8 cellular contexts compared by ENCODE assay signal in the genomic region with DNA sequence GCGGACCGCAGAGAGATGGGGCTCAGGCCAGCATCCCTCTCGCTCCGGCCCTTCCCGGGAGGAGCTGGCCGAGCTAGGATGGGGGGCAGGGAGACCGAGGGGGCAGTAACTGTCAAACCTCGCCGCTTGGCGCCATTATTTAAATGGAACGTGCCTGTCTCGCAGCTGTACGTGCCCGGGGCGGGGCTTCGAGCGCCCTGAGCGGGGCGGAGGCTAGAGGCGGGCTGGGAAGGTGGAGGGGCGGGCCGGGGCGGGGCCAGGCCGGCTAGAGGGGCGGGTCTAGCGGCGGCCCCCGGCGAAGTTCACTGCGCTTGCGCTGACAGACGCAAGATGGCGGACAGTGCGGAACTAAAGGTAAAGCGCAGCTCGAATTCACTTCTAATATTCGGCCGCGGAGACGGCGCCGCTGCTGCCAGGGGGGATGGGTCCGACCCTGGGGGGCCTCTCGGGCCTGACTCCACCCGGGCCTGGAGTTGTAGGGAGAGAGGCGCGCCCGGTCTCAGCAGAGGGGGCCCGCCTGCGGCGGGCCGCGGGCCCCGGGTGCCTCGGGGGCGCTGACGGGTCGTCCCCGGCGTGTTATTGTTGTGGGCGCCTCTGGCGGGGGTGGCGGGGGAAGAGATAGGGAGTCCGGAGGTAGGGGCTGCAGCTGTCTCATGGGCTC. TPM values are rescaled to one million over a fixed set of nuclear protein-coding genes. Genes with fewer than 3 reads are reported as not detected.
DNase-seq lines count a peak whose midpoint lies in the region; ATAC-seq and TF ChIP-seq lines count a peak whose summit lies in the region.

TSS of gene PIAS1 (plus strand) at position 319 of the 661 bp plus-strand sequence. CDS start at position 331, 12 bp downstream.

- H3K79me2 ChIP-seq in KMS-11 (ENCODE audit: insufficient read depth, low read depth) = peaks cover 49% of the 10 kb centered on the region

- CTCF ChIA-PET in Panc1 (lab: Charles Lee) = interaction anchor here (0.6 to 0.7 kb wide), 2 partner anchors 63 to 197 kb away, joined by 4 read pairs; no protein-coding TSS in a partner anchor

- TF ChIP-seq CTCF in KMS-11 (conservative IDR thresholded peaks at IDR 0.05; ENCODE audit: low read depth, low read length) (no peak; the same call in 1 of the 2 replicates), Panc1 (IDR thresholded peaks at IDR 0.05) (no peak; the same call in 1 of the 2 replicates)

- BruUV-seq in Panc1 (replicated peaks; lab: Mats Ljungman, UMichigan) = no TSS peak

- H2AFZ ChIP-seq in KMS-11 (ENCODE audit: low read depth) = peak within 1 kb of the TSS; percentile 92

- H3K27ac ChIP-seq in KMS-11 = peak within 1 kb of the TSS; percentile 55
- H3K27ac ChIP-seq in Panc1 (ENCODE audit: low read length) = peak within 1 kb of the TSS; percentile 89
- peak within 1 kb of the TSS; percentile 95 for H3K27ac ChIP-seq in muscle layer of colon (ENCODE audit: low read depth, low read length)

- no peaks in the 10 kb centered on the region for H3K27me3 ChIP-seq in KMS-11 (ENCODE audit: insufficient read depth, low read depth)
- H3K27me3 ChIP-seq in Panc1 (ENCODE audit: control insufficient read depth, insufficient read depth, low read length) = no peaks in the 10 kb centered on the region
- H3K27me3 ChIP-seq in muscle layer of colon (ENCODE audit: control insufficient read depth in 1 of 2, insufficient read depth in 2 of 2, low read length in 2 of 2) = no peaks in the 10 kb centered on the region

- in situ Hi-C loops in Panc1 (cut with HindIII; ENCODE audit: low pct_unique_long_range_greater_than_20kb, low sequenced_read_pairs) = no loop called here

- peaks cover 35% of the 10 kb centered on the region for H3K4me1 Mint-ChIP-seq in activated T-cell treated with anti-CD3 and anti-CD28 coated beads, Interleukin-2, amount 50 U/mL, for 4 hours (ENCODE audit: low read depth)

- H4K20me1 ChIP-seq in KMS-11 (ENCODE audit: insufficient read depth) = peaks cover 19% of the 10 kb centered on the region; the same call in 1 of the 2 replicates

- intact Hi-C loops in Panc1 (cut with micrococcal nuclease; ENCODE audit: unreplicated experiment) = loop anchor here (5.0 to 10.0 kb wide), 2 partner anchors 101 to 192 kb away; no protein-coding TSS in a partner anchor

- POLR2A ChIA-PET in Panc1 (lab: Charles Lee) = interaction anchor here (0.6 to 0.7 kb wide), 3 partner anchors 108 to 995 kb away, joined by 3 to 6 read pairs (median 4); no protein-coding TSS in a partner anchor

- peak within 1 kb of the TSS; percentile 83 for H3K4me2 ChIP-seq in KMS-11

- H3K9ac ChIP-seq in KMS-11 (peak within 1 kb of the TSS; percentile 74), muscle layer of colon (ENCODE audit: low read length) (peak within 1 kb of the TSS; percentile 86)

- H3K27me3 Mint-ChIP-seq in activated T-cell treated with anti-CD3 and anti-CD28 coated beads, Interleukin-2, amount 50 U/mL, for 4 hours (ENCODE audit: low read depth) = peaks cover 3% of the 10 kb centered on the region

- H3K36me3 Mint-ChIP-seq in activated T-cell treated with anti-CD3 and anti-CD28 coated beads, Interleukin-2, amount 50 U/mL, for 4 hours (ENCODE audit: insufficient read depth) = no peaks in the 10 kb centered on the region

- H3K9me3 Mint-ChIP-seq in activated T-cell treated with anti-CD3 and anti-CD28 coated beads, Interleukin-2, amount 50 U/mL, for 4 hours = no peaks in the 10 kb centered on the region

- H3K9me3 ChIP-seq in Panc1 (ENCODE audit: control insufficient read depth, insufficient read depth, low read depth, low read length) (no peaks in the 10 kb centered on the region), muscle layer of colon (ENCODE audit: low read length) (no peaks in the 10 kb centered on the region)

- H3K36me3 ChIP-seq in KMS-11 (ENCODE audit: insufficient read depth) (no peaks in the 10 kb centered on the region), Panc1 (ENCODE audit: control insufficient read depth, insufficient read depth, low read length) (no peaks in the 10 kb centered on the region; the same call in 1 of the 2 replicates), muscle layer of colon (ENCODE audit: insufficient read depth, low read length) (no peaks in the 10 kb centered on the region)

- H3K4me3 ChIP-seq in KMS-11 (IDR thresholded peaks at IDR 0.05; ENCODE audit: insufficient read depth, low read depth, low read length) (no peak within 1 kb of the TSS), Panc1 (ENCODE audit: low read depth in 2 of 2, low read length in 2 of 2) (peak within 1 kb of the TSS; percentile 61 to 87), muscle layer of colon (ENCODE audit: low read depth in 1 of 2, low read length in 2 of 2) (peak within 1 kb of the TSS; percentile 91 to 94)

- ATAC-seq in GM21737 (IDR thresholded peaks at IDR 0.05; ENCODE audit: unreplicated experiment) = peak; percentile 83
- peak; percentile 96 for ATAC-seq in Panc1
- ATAC-seq in activated T-cell treated with anti-CD3 and anti-CD28 coated beads, Interleukin-2, amount 50 U/mL, for 4 hours = peak; percentile 91 to 94
- peak; percentile 97 for ATAC-seq in esophagus mucosa

- peaks cover 24% of the 10 kb centered on the region for H3K4me1 ChIP-seq in KMS-11 (ENCODE audit: low read depth, poor library complexity, severe bottlenecking)
- peaks cover 44% of the 10 kb centered on the region for H3K4me1 ChIP-seq in Panc1 (ENCODE audit: control insufficient read depth, insufficient read depth, low read length)
- H3K4me1 ChIP-seq in muscle layer of colon (ENCODE audit: insufficient read depth, low read length) = peaks cover 27% of the 10 kb centered on the region

- DNase-seq in DMS53 treated with DMSO at 0.1 percent for 48 hours (lab: John Stamatoyannopoulos, UW; ENCODE audit: unreplicated experiment) (peak; percentile 81), Panc1 (ENCODE audit: low read depth, low spot score) (peak; percentile 41)
- DNase-seq in activated T-cell treated with anti-CD3 and anti-CD28 coated beads, Interleukin-2, amount 50 U/mL, for 4 hours = peak; percentile 93
- peak; percentile 87 for DNase-seq in stimulated activated CD8-positive, alpha-beta memory T cell treated with anti-CD3 and anti-CD28 coated beads, Interleukin-7, amount 100 ng/mL, for 1 hour (ENCODE audit: low read depth in 2 of 2)

- H3K4me3 Mint-ChIP-seq in activated T-cell treated with anti-CD3 and anti-CD28 coated beads, Interleukin-2, amount 50 U/mL, for 4 hours = peak within 1 kb of the TSS; percentile 87

RNA-seq across cellular contexts. Expression of gene PIAS1, which starts in this region (rescaled TPM):
- total RNA-seq in Panc1 (2021; ENCODE audit: unreplicated experiment) (44.5 TPM), esophagus mucosa (24.4 TPM)
- 34.8 TPM for polyA plus RNA-seq in Panc1 (2012; ENCODE audit: insufficient read length)
- total RNA-seq in activated T-cell treated with anti-CD3 and anti-CD28 coated beads, Interleukin-2, amount 50 U/mL, for 4 hours = 10 to 100 TPM; 16.5 to 20.9 (median 16.7) TPM

Comparison
In these comparisons a context has a peak if more than half of its experiments do, and no peak if none do; other contexts are left out.
1. DNase-seq: peak in every context shown above with its lines; median percentile 93 in activated T-cell treated with anti-CD3 and anti-CD28 coated beads, Interleukin-2, amount 50 U/mL, for 4 hours; 87 in stimulated activated CD8-positive, alpha-beta memory T cell treated with anti-CD3 and anti-CD28 coated beads, Interleukin-7, amount 100 ng/mL, for 1 hour; 81 in DMS53 treated with DMSO at 0.1 percent for 48 hours; 41 in Panc1.